In genomic region chr3:100158877-100159563, GRCh38 we compare ENCODE assay signal across 14 cellular contexts. TPM values are rescaled to one million over a fixed set of nuclear protein-coding genes. Genes with fewer than 3 reads are reported as not detected.
A peak's percentile ranks its signal among the peaks of the same experiment; 100 is the strongest.
DNase-seq lines count a peak whose midpoint lies in the region; ATAC-seq and TF ChIP-seq lines count a peak whose summit lies in the region.
"Had no signal": no experiment of that assay in that cellular context is flagged by ENCODE, and none has a peak within 500 bp of the region (broad histone marks: within the 10 kb centered on the region; RNA-seq: fewer than 3 reads in every experiment).

No MANE protein-coding gene starts in this region.

- intact Hi-C loops in posterior cingulate gyrus (cut with DNase I), result no loop called here
- intact Hi-C loops in naive thymus-derived CD4-positive, alpha-beta T cell (cut with micrococcal nuclease), result no loop called here

- DNase-seq in AG04450 (ENCODE audit: low read depth, low spot score) (no peak), NCI-H1694 treated with DMSO at 0.1 percent for 48 hours (lab: John Stamatoyannopoulos, UW) (peak; percentile 90), cerebellum (ENCODE audit: low spot score) (peak; percentile 82), lung microvascular endothelial cell (ENCODE audit: low read depth in 2 of 2) (peak; percentile 21 to 31), posterior cingulate gyrus (no peak), OCI-M1 (lab: John Stamatoyannopoulos, UW) (no peak)
- DNase-seq in naive thymus-derived CD4-positive, alpha-beta T cell, result no peak
- DNase-seq: activated CD4-positive, alpha-beta T cell treated with anti-CD3 and anti-CD28 coated beads for 48 hours; activated naive CD4-positive, alpha-beta T cell; hypothalamus; stimulated activated CD4-positive, alpha-beta T cell treated with anti-CD3 and anti-CD28 coated beads, Interleukin-2, amount 100 ng/mL, for 24 hours; stimulated activated naive CD8-positive, alpha-beta T cell treated with anti-CD3 and anti-CD28 coated beads, Interleukin-15, amount 100 ng/mL, for 72 hours had no signal

- H3K27me3 ChIP-seq in AG04450 (ENCODE audit: control insufficient read depth, insufficient read depth, low read length), result no peaks in the 10 kb centered on the region
- H3K27me3 ChIP-seq in naive thymus-derived CD4-positive, alpha-beta T cell (ENCODE audit: control insufficient read depth in 2 of 2, insufficient read depth in 2 of 2, low read length in 2 of 2), result no peaks in the 10 kb centered on the region

- peaks cover 10% of the 10 kb centered on the region for H3K9me3 ChIP-seq in AG04450 (ENCODE audit: control insufficient read depth, insufficient read depth, low read length)
- peaks cover 0 to 7% (median 6%) of the 10 kb centered on the region in 3 experiments for H3K9me3 ChIP-seq in naive thymus-derived CD4-positive, alpha-beta T cell (ENCODE audit: control insufficient read depth in 2 of 3, low read length in 3 of 3)

- no peak overlapping the region for H3K27ac Mint-ChIP-seq in naive thymus-derived CD4-positive, alpha-beta T cell
- H3K27ac Mint-ChIP-seq: B cell had no signal

- H3K4me3 Mint-ChIP-seq in naive thymus-derived CD4-positive, alpha-beta T cell, result no peak overlapping the region
- H3K4me3 Mint-ChIP-seq: B cell; stimulated activated naive CD8-positive, alpha-beta T cell treated with anti-CD3 and anti-CD28 coated beads, Interleukin-15, amount 100 ng/mL, for 72 hours had no signal

- CTCF ChIA-PET in AG04450 (lab: Charles Lee), result no interaction called here
- CTCF ChIA-PET in naive thymus-derived CD4-positive, alpha-beta T cell (lab: Charles Lee), result no interaction called here

- no peaks in the 10 kb centered on the region for H3K27me3 Mint-ChIP-seq in naive thymus-derived CD4-positive, alpha-beta T cell
- H3K27me3 Mint-ChIP-seq: B cell; stimulated activated naive CD8-positive, alpha-beta T cell treated with anti-CD3 and anti-CD28 coated beads, Interleukin-15, amount 100 ng/mL, for 72 hours had no signal

- POLR2A ChIA-PET in AG04450 (lab: Yijun Ruan, JAX), result interaction anchor here (0.6 kb wide), 1 partner anchor 63 kb away, joined by 3 read pairs; no protein-coding TSS in a partner anchor
- POLR2A ChIA-PET in naive thymus-derived CD4-positive, alpha-beta T cell (lab: Charles Lee), result no interaction called here

- peak overlapping the region; percentile 12 for H3K27ac ChIP-seq in AG04450 (ENCODE audit: low read depth, low read length)
- H3K27ac ChIP-seq in naive thymus-derived CD4-positive, alpha-beta T cell (ENCODE audit: low read depth, low read length), result no peak overlapping the region

- H3K4me1 Mint-ChIP-seq in naive thymus-derived CD4-positive, alpha-beta T cell, result no peaks in the 10 kb centered on the region
- H3K4me1 Mint-ChIP-seq: B cell had no signal

- no peak for TF ChIP-seq CTCF in AG04450 (IDR thresholded peaks at IDR 0.05; ENCODE audit: low read depth, low read length)

- H3K4me1 ChIP-seq in naive thymus-derived CD4-positive, alpha-beta T cell (ENCODE audit: control insufficient read depth in 2 of 2, insufficient read depth in 2 of 2, low read length in 2 of 2), result no peaks in the 10 kb centered on the region

- H3K9me3 Mint-ChIP-seq in naive thymus-derived CD4-positive, alpha-beta T cell, result peaks cover 0 to 32% (median 13%) of the 10 kb centered on the region in 11 donors

- peaks cover 0 to 5% (median 0%) of the 10 kb centered on the region in 3 experiments for H3K36me3 ChIP-seq in naive thymus-derived CD4-positive, alpha-beta T cell (ENCODE audit: control insufficient read depth in 2 of 3, insufficient read depth in 3 of 3, low read length in 3 of 3)

- ATAC-seq in naive thymus-derived CD4-positive, alpha-beta T cell, result no peak
- ATAC-seq in HG03565 (IDR thresholded peaks at IDR 0.05; ENCODE audit: unreplicated experiment), result no peak
- ATAC-seq: stimulated activated naive CD8-positive, alpha-beta T cell treated with anti-CD3 and anti-CD28 coated beads, Interleukin-15, amount 100 ng/mL, for 72 hours had no signal

- no peak overlapping the region for H3K4me3 ChIP-seq in AG04450 (ENCODE audit: low read depth, low read length)
- H3K4me3 ChIP-seq in naive thymus-derived CD4-positive, alpha-beta T cell (ENCODE audit: low read length), result no peak overlapping the region

- peaks cover 6 to 51% (median 33%) of the 10 kb centered on the region in 5 donors for H3K36me3 Mint-ChIP-seq in naive thymus-derived CD4-positive, alpha-beta T cell

RNA-seq across cellular contexts. Expression of gene FILIP1L, which starts 44.7 kb away (rescaled TPM):
- 75.5 and 90.7 TPM in 2 replicates for polyA plus RNA-seq in AG04450 (2011; rRNA removed)
- polyA minus RNA-seq in AG04450 (2011; rRNA and poly(A)+ RNA removed), result 152 and 160 TPM in 2 replicates
- 5.3 TPM for total RNA-seq in cerebellum
- 22.0 and 36.3 TPM in 2 replicates for total RNA-seq in lung microvascular endothelial cell
- 1 to 10 TPM in 1 of 5 experiments, under 1 TPM in 3, not detected in 1; 0.13 to 6.7 (median 0.30) TPM for total RNA-seq in naive thymus-derived CD4-positive, alpha-beta T cell
- under 1 TPM in 1 of 2 donors, not detected in 1; 0.39 TPM for polyA plus RNA-seq in naive thymus-derived CD4-positive, alpha-beta T cell

Comparison
In these comparisons a context has a peak if more than half of its experiments do, and no peak if none do; other contexts are left out.
1. DNase-seq: peak in NCI-H1694 treated with DMSO at 0.1 percent for 48 hours (single experiment), cerebellum (single experiment) and lung microvascular endothelial cell (2 of 2); none in AG04450 (single experiment), posterior cingulate gyrus (0 of 10), naive thymus-derived CD4-positive, alpha-beta T cell (0 of 9) and OCI-M1 (single experiment).